ENCODE assay signal across 13 cellular contexts in the genomic region with DNA sequence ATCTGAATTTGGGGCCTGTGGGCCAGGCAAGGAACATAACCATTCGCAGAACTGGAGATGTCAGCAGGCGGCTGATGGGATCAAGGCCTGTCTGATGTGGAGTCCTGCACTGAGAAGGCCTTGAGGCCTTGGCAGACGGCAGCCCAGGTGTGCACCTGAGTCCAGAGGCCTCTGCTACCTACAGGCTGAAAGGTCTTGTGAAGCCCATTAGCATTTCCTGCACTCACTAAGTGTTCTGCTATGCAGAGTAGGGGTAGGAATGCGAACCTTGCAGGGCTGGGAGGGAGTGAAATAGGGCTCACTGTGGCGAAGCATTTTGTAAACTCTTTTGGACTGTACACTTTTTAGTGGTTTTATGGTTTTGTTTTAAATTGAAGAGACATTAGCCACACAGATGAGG. TPM values are rescaled to one million over a fixed set of nuclear protein-coding genes. Genes with fewer than 3 reads are reported as not detected.
DNase-seq lines count a peak whose midpoint lies in the region; ATAC-seq and TF ChIP-seq lines count a peak whose summit lies in the region.
"Had no signal": no experiment of that assay in that cellular context is flagged by ENCODE, and none has a peak within 500 bp of the region (broad histone marks: within the 10 kb centered on the region; RNA-seq: fewer than 3 reads in every experiment).

No MANE protein-coding gene starts in this region.

- DNase-seq in CD14-positive monocyte (ENCODE audit: low spot score): no peak
- DNase-seq in SK-N-MC (ENCODE audit: low read depth, low spot score): no peak
- peak; percentile 47 for DNase-seq in fibroblast of gingiva (ENCODE audit: low read depth)
- no peak for DNase-seq in sciatic nerve (ENCODE audit: low spot score)
- no peak for DNase-seq in globus pallidus (ENCODE audit: low spot score)
- no peak for DNase-seq in GM20000 (ENCODE audit: low spot score)
- DNase-seq in endothelial cell (ENCODE audit: low spot score): no peak
- DNase-seq in A172 (ENCODE audit: low spot score): no peak
- DNase-seq: activated B cell treated with CpG ODN at 0.5 μM for 24 hours, activated gamma-delta T cell treated with Interleukin-2 at 50 U/mL for 16 hours, Calu3, erythroblast, NCI-H1048 had no signal

- TF ChIP-seq CTCF in CD14-positive monocyte (IDR thresholded peaks at IDR 0.05) (no peak), GM20000 (IDR thresholded peaks at IDR 0.05; ENCODE audit: extremely low read depth, missing control alignments) (no peak), endothelial cell (IDR thresholded peaks at IDR 0.05; ENCODE audit: unreplicated experiment) (no peak)

- H3K27me3 Mint-ChIP-seq in CD14-positive monocyte (ENCODE audit: low read depth in 3 of 3) (peaks cover 0 to 2% (median 0%) of the 10 kb centered on the region in 3 donors), endothelial cell (ENCODE audit: unreplicated experiment) (peaks cover 8% of the 10 kb centered on the region)
- H3K27me3 Mint-ChIP-seq: activated B cell treated with CpG ODN at 0.5 μM for 24 hours had no signal

- H3K4me3 ChIP-seq in SK-N-MC: no peak overlapping the region

- peak overlapping the region; percentile 73 for H3K27ac ChIP-seq in SK-N-MC

- H3K4me3 Mint-ChIP-seq in CD14-positive monocyte (no peak overlapping the region), endothelial cell (ENCODE audit: unreplicated experiment) (no peak overlapping the region)
- H3K4me3 Mint-ChIP-seq: activated B cell treated with CpG ODN at 0.5 μM for 24 hours had no signal

- no peaks in the 10 kb centered on the region for H3K36me3 ChIP-seq in SK-N-MC (ENCODE audit: insufficient read depth, low read length)

- intact Hi-C loops in CD14-positive monocyte (cut with micrococcal nuclease): no loop called here
- intact Hi-C loops in sciatic nerve (cut with DNase I): no loop called here

- H3K9me3 ChIP-seq in SK-N-MC (ENCODE audit: low read depth, low read length): no peaks in the 10 kb centered on the region

- peak; percentile 1 for ATAC-seq in sciatic nerve

- peak overlapping the region in 6 of 7 donors; percentile 69 to 94 (median 88) for H3K27ac Mint-ChIP-seq in CD14-positive monocyte
- H3K27ac Mint-ChIP-seq in endothelial cell (ENCODE audit: unreplicated experiment): no peak overlapping the region
- H3K27ac Mint-ChIP-seq: activated B cell treated with CpG ODN at 0.5 μM for 24 hours had no signal

- H3K9me3 Mint-ChIP-seq in CD14-positive monocyte: no peaks in the 10 kb centered on the region
- H3K9me3 Mint-ChIP-seq in endothelial cell (ENCODE audit: unreplicated experiment): no peaks in the 10 kb centered on the region
- H3K9me3 Mint-ChIP-seq: activated B cell treated with CpG ODN at 0.5 μM for 24 hours had no signal

- no peak overlapping the region for H3K9ac ChIP-seq in SK-N-MC (ENCODE audit: insufficient read length)

- peaks cover 92% of the 10 kb centered on the region for H3K4me1 Mint-ChIP-seq in CD14-positive monocyte
- peaks cover 33% of the 10 kb centered on the region for H3K4me1 Mint-ChIP-seq in endothelial cell (ENCODE audit: unreplicated experiment)

- H3K36me3 Mint-ChIP-seq in CD14-positive monocyte (no peaks in the 10 kb centered on the region), endothelial cell (ENCODE audit: low read depth, unreplicated experiment) (no peaks in the 10 kb centered on the region)

RNA-seq across cellular contexts. Expression of gene RNF24, which starts 48.3 kb away (rescaled TPM):
- polyA plus RNA-seq in CD14-positive monocyte: 10 to 100 TPM; 18.6 to 36.2 TPM
- total RNA-seq in sciatic nerve (37.7 TPM), endothelial cell (ENCODE audit: unreplicated experiment) (19.8 TPM)
- 6.7 and 7.2 TPM in 2 replicates for total RNA-seq in A172 (2014; rRNA removed; shearing (Covaris generic))
